Comparison of ENCODE assay signal across 23 cellular contexts in the genomic region with DNA sequence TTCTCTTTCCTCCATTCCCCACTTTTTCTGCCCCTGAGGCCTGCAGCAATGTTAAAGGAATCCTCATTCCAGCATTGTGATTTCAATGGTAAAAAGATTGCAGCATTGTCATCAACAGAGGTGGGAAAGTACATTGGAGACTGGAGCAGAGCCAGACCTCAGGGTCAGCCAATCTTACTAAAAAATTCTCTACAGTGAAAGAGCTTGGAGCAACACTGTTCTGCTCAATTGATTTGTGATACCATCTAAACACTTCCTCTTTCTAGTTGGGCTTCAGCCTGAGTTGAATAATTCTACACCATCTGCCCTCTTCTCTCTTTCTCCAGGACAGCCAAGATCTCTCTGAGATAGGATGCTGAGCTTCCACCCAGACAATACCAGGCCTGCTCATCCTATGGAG.
DNase-seq lines count a peak whose midpoint lies in the region; TF ChIP-seq lines count a peak whose summit lies in the region.
"Had no signal": no experiment of that assay in that cellular context is flagged by ENCODE, and none has a peak within 500 bp of the region (broad histone marks: within the 10 kb centered on the region; RNA-seq: fewer than 3 reads in every experiment).

No MANE protein-coding gene starts in this region.

- H3K9me3 ChIP-seq in testis = no peaks in the 10 kb centered on the region
- H3K9me3 ChIP-seq: Caco-2, right atrium auricular region, SK-N-SH, upper lobe of right lung had no signal

- H3K4me1 ChIP-seq in testis = peaks cover 4% of the 10 kb centered on the region
- H3K4me1 ChIP-seq: Caco-2, upper lobe of right lung had no signal

- no peaks in the 10 kb centered on the region for H3K27me3 ChIP-seq in testis
- H3K27me3 ChIP-seq: right atrium auricular region, upper lobe of right lung had no signal

- peak; percentile 18 for DNase-seq in SIG-M5 treated with dmso at 0.1 percent for 504 hours (lab: John Stamatoyannopoulos, UW; ENCODE audit: unreplicated experiment)
- no peak for DNase-seq in SIG-M5 (lab: John Stamatoyannopoulos, UW)
- peak; percentile 53 for DNase-seq in RPMI7951 (ENCODE audit: low read depth)
- DNase-seq in dermis blood vessel endothelial cell = peak; percentile 5
- DNase-seq in testis = peak; percentile 15
- DNase-seq in NCI-H1417 treated with DMSO at 0.1 percent for 48 hours (lab: John Stamatoyannopoulos, UW) = no peak
- DNase-seq in NCI-H128 (lab: John Stamatoyannopoulos, UW; ENCODE audit: unreplicated experiment) = no peak
- no peak for DNase-seq in posterior vena cava (ENCODE audit: low spot score)
- DNase-seq: 8988T; activated CD4-positive, alpha-beta T cell treated with anti-CD3 and anti-CD28 coated beads for 1 hour; activated T-cell treated with anti-CD3 and anti-CD28 coated beads, Interleukin-2, amount 50 U/mL, for 48 hours; Caco-2; cortex of kidney; HFFc6; mesenchymal stem cell; NCI-H1694 treated with DMSO at 0.1 percent for 48 hours; NCI-H774; nucleus accumbens; SK-N-SH; stimulated activated CD4-positive, alpha-beta T cell treated with anti-CD3 and anti-CD28 coated beads, Interleukin-12 subunit alpha, Interleukin-12 subunit beta, amount 100 ng/mL, for 4 hours; T-helper 9 cell; upper lobe of right lung had no signal

- intact Hi-C loops in testis (cut with DNase I; ENCODE audit: low total_unique reads) (no loop called here), posterior vena cava (cut with DNase I) (no loop called here)

- no peak overlapping the region for H3K4me3 ChIP-seq in testis
- H3K4me3 ChIP-seq: right atrium auricular region, upper lobe of right lung had no signal

- no peaks in the 10 kb centered on the region for H3K36me3 ChIP-seq in testis (ENCODE audit: low read depth, missing control alignments)
- H3K36me3 ChIP-seq: right atrium auricular region, upper lobe of right lung had no signal

- TF ChIP-seq CTCF in testis (IDR thresholded peaks at IDR 0.05) = no peak

- no peak for TF ChIP-seq POLR2A in testis (IDR thresholded peaks at IDR 0.05)

- no peak overlapping the region for H3K27ac ChIP-seq in testis
- H3K27ac ChIP-seq: right atrium auricular region, upper lobe of right lung had no signal

Comparison
In these comparisons a context has a peak if more than half of its experiments do, and no peak if none do; other contexts are left out.
1. DNase-seq: peak in SIG-M5 treated with dmso at 0.1 percent for 504 hours (single experiment), RPMI7951 (single experiment), dermis blood vessel endothelial cell (single experiment) and testis (single experiment); none in SIG-M5 (single experiment), NCI-H1417 treated with DMSO at 0.1 percent for 48 hours (single experiment), NCI-H128 (single experiment) and posterior vena cava (single experiment).